Comparison of ENCODE assay signal across 9 cellular contexts in genomic region chr10:22712246-22712958, GRCh38.
DNase-seq lines count a peak whose midpoint lies in the region; ATAC-seq and TF ChIP-seq lines count a peak whose summit lies in the region.
"Had no signal": no experiment of that assay in that cellular context is flagged by ENCODE, and none has a peak within 500 bp of the region (broad histone marks: within the 10 kb centered on the region; RNA-seq: fewer than 3 reads in every experiment).

No MANE protein-coding gene starts in this region.

- H3K9me3 ChIP-seq in HUES48 (ENCODE audit: control insufficient read depth, insufficient read depth, low read length) (no peaks in the 10 kb centered on the region), mucosa of rectum (ENCODE audit: control insufficient read depth in 2 of 2, low read length in 2 of 2) (no peaks in the 10 kb centered on the region)

- peaks cover 64% of the 10 kb centered on the region for H3K79me2 ChIP-seq in ACC112 (ENCODE audit: control insufficient read depth, insufficient read depth, low read length, unreplicated experiment)

- no peak for TF ChIP-seq CTCF in cardiac fibroblast (IDR thresholded peaks at IDR 0.05; ENCODE audit: low read depth, low read length)

- H3K4me1 ChIP-seq in ACC112 (ENCODE audit: control insufficient read depth, insufficient read depth, low read length, unreplicated experiment): peaks cover 21% of the 10 kb centered on the region
- peaks cover 36% of the 10 kb centered on the region for H3K4me1 ChIP-seq in HUES48 (ENCODE audit: control insufficient read depth, insufficient read depth, low read length)
- peaks cover 9% of the 10 kb centered on the region in 2 donors for H3K4me1 ChIP-seq in mucosa of rectum (ENCODE audit: control insufficient read depth in 2 of 2, insufficient read depth in 2 of 2, low read length in 2 of 2)

- H3K27ac ChIP-seq in ACC112 (ENCODE audit: low read depth, low read length) (peak overlapping the region; percentile 44), HUES48 (ENCODE audit: low read depth, low read length) (no peak overlapping the region), mucosa of rectum (ENCODE audit: low read depth in 2 of 2, low read length in 2 of 2) (peak overlapping the region; percentile 62 to 81)
- H3K27ac ChIP-seq: epithelial cell of prostate had no signal

- no peaks in the 10 kb centered on the region for H3K27me3 ChIP-seq in ACC112 (ENCODE audit: insufficient read depth, low read length)
- peaks cover 9% of the 10 kb centered on the region for H3K27me3 ChIP-seq in HUES48 (ENCODE audit: control insufficient read depth, insufficient read depth, low read length)
- H3K27me3 ChIP-seq in mucosa of rectum (ENCODE audit: control insufficient read depth in 2 of 2, insufficient read depth in 2 of 2, low read length in 2 of 2): no peaks in the 10 kb centered on the region

- H3K9ac ChIP-seq in HUES48 (ENCODE audit: low read depth, low read length) (no peak overlapping the region), mucosa of rectum (ENCODE audit: low read depth in 1 of 2, low read length in 2 of 2) (peak overlapping the region; percentile 72 to 78)

- ATAC-seq in GM21737 (IDR thresholded peaks at IDR 0.05; ENCODE audit: unreplicated experiment) (no peak), HG03460 (IDR thresholded peaks at IDR 0.05; ENCODE audit: unreplicated experiment) (no peak)

- DNase-seq in cardiac fibroblast (ENCODE audit: low read depth in 2 of 2) (peak; percentile 60 to 62), NOMO-1 treated with DMSO at 0.1 percent for 48 hours (lab: John Stamatoyannopoulos, UW; ENCODE audit: unreplicated experiment) (no peak), RPMI8226 (no peak)

- no peak overlapping the region for H2AFZ ChIP-seq in ACC112 (ENCODE audit: low read length, unreplicated experiment)

- H3K4me3 ChIP-seq in ACC112 (ENCODE audit: low read depth, low read length): peak overlapping the region; percentile 97
- H3K4me3 ChIP-seq in HUES48 (ENCODE audit: low read depth, low read length): peak overlapping the region; percentile 98
- H3K4me3 ChIP-seq in cardiac fibroblast (replicated peaks in 1 of 2; ENCODE audit: low read depth in 2 of 2, low read length in 2 of 2): peak overlapping the region; percentile 91 to 99
- H3K4me3 ChIP-seq in mucosa of rectum (ENCODE audit: low read length in 2 of 2): peak overlapping the region; percentile 72 to 92

- no peaks in the 10 kb centered on the region for H3K36me3 ChIP-seq in ACC112 (ENCODE audit: insufficient read depth, low read length)
- no peaks in the 10 kb centered on the region for H3K36me3 ChIP-seq in HUES48 (ENCODE audit: control insufficient read depth, insufficient read depth, low read length)
- H3K36me3 ChIP-seq in mucosa of rectum (ENCODE audit: control insufficient read depth in 2 of 2, insufficient read depth in 2 of 2, low read length in 2 of 2): no peaks in the 10 kb centered on the region

Comparison
In these comparisons a context has a peak if more than half of its experiments do, and no peak if none do; other contexts are left out.
1. DNase-seq: peak in cardiac fibroblast (2 of 2); none in NOMO-1 treated with DMSO at 0.1 percent for 48 hours (single experiment) and RPMI8226 (single experiment).
2. Peak in every context shown above with its lines, with median percentiles within 50 percentile points of each other: H3K4me3 ChIP-seq.